Comparison of ENCODE assay signal across 20 cellular contexts in genomic region chr22:22250651-22251050, GRCh38. TPM values are rescaled to one million over a fixed set of nuclear protein-coding genes. Genes with fewer than 3 reads are reported as not detected.
"Had no signal": no experiment of that assay in that cellular context is flagged by ENCODE, and none has a peak within 500 bp of the region (broad histone marks: within the 10 kb centered on the region; RNA-seq: fewer than 3 reads in every experiment).

No MANE protein-coding gene starts in this region.

RNA-seq across cellular contexts. Expression of gene VPREB1, which starts 6.1 kb away (rescaled TPM):
- total RNA-seq: heart right ventricle; hepatocyte; kidney epithelial cell; left ventricle myocardium inferior; lower leg skin; lung; mesothelial cell of epicardium; mononuclear cell; naive thymus-derived CD4-positive, alpha-beta T cell; natural killer cell treated with Interleukin-12 subunit alpha and Interleukin-12 subunit beta and Interleukin-15 and Interleukin-18, amount 100 ng/mL, for 72 hours; osteoblast; posterior vena cava; psoas muscle; sigmoid colon; spleen; subcutaneous adipose tissue; suprapubic skin; thoracic aorta; upper lobe of right lung had no signal
- polyA plus RNA-seq: heart right ventricle; hepatocyte; naive thymus-derived CD4-positive, alpha-beta T cell; neural cell; psoas muscle had no signal
